ENCODE assay signal across 17 cellular contexts in the genomic region with DNA sequence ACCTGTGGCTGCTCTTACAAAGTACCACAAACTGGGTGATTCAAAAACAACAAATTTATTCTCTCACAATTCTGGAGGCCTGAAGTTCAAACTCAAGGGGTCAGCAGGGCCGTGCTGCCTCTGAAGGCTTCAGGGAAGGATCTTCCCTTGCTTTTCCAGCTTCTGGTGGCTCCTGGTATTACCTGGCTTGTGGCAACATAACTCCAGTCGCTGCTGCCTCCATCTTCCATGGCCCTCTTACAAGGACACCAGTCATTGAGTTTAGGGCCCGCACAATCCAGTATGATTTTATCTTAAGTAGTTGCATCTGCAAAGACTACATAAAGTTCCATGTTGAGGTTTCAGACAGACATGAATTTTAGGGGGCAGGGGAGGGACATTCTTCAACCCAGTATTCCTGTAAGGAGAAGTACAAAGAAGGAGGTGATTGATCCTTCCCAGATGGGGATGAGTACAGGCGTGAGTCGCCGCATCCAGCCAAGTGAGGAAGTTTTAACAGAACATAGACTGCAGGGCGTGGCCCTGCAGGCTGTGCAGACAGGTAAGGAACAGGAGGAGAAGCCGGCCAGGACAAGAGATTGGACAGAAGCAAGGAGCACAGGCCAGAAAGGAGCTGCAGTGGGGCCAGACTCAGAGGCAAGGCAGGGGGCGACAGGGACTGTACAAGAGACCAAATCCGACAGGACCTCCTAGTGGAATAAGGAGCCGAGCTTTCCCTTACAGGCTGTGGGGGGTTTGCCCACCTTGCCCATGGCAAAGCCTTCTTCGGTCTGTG. TPM values are rescaled to one million over a fixed set of nuclear protein-coding genes. Genes with fewer than 3 reads are reported as not detected.
A peak's percentile ranks its signal among the peaks of the same experiment; 100 is the strongest.
DNase-seq lines count a peak whose midpoint lies in the region; ATAC-seq, FAIRE-seq and TF ChIP-seq lines count a peak whose summit lies in the region.
"Had no signal": no experiment of that assay in that cellular context is flagged by ENCODE, and none has a peak within 500 bp of the region (broad histone marks: within the 10 kb centered on the region; RNA-seq: fewer than 3 reads in every experiment).

No MANE protein-coding gene starts in this region.

- intact Hi-C loops in CD8-positive, alpha-beta T cell (cut with DNase I, micrococcal nuclease) = no loop called here

- no peaks in the 10 kb centered on the region for H4K20me1 ChIP-seq in keratinocyte (ENCODE audit: control insufficient read depth, extremely low read depth, insufficient read depth, low read length)
- H4K20me1 ChIP-seq: BLaER1 had no signal

- H3K9me1 ChIP-seq in keratinocyte (ENCODE audit: control insufficient read depth, extremely low read depth, insufficient read depth, low read length) = no peaks in the 10 kb centered on the region

- POLR2A ChIA-PET in CD8-positive, alpha-beta T cell (lab: Charles Lee) = interaction anchor here (0.9 kb wide), 1 partner anchor 30 kb away, joined by 3 read pairs; no protein-coding TSS in a partner anchor

- peak overlapping the region; percentile 11 for H3K4me2 ChIP-seq in keratinocyte (ENCODE audit: control insufficient read depth, extremely low read depth, insufficient read depth, low read depth, low read length)
- H3K4me2 ChIP-seq: BLaER1 had no signal

- no peaks in the 10 kb centered on the region for H3K36me3 ChIP-seq in keratinocyte (ENCODE audit: control insufficient read depth in 2 of 2, extremely low read depth in 1 of 2, insufficient read depth in 2 of 2, low read length in 2 of 2)
- no peaks in the 10 kb centered on the region for H3K36me3 ChIP-seq in CD8-positive, alpha-beta T cell (ENCODE audit: insufficient read depth, low read length)

- CTCF ChIA-PET in CD8-positive, alpha-beta T cell (lab: Charles Lee) = interaction anchor here (1.2 kb wide), 1 partner anchor 11 kb away, joined by 4 read pairs; no protein-coding TSS in a partner anchor

- DNase-seq in DMS53 (lab: John Stamatoyannopoulos, UW) (peak; percentile 44), DMS53 treated with DMSO at 0.1 percent for 48 hours (lab: John Stamatoyannopoulos, UW; ENCODE audit: unreplicated experiment) (no peak), keratinocyte (ENCODE audit: low read depth, low spot score) (no peak), epidermal melanocyte (ENCODE audit: insufficient read length, low spot score) (no peak)
- no peak for DNase-seq in stimulated activated effector memory CD8-positive, alpha-beta T cell treated with anti-CD3 and anti-CD28 coated beads, Interleukin-12 subunit alpha, Interleukin-12 subunit beta, amount 100 ng/mL, for 72 hours (ENCODE audit: low spot score in 2 of 2)
- DNase-seq in CD8-positive, alpha-beta T cell = no peak
- DNase-seq: GOT3, Karpas-422, NCI-H1436, NCI-H2081 treated with DMSO at 0.1 percent for 48 hours, NCI-H345, NCI-H69 had no signal

- H3K27me3 Mint-ChIP-seq in activated T-helper 17 cell treated with anti-CD3 and anti-CD28 coated beads, Interleukin-2, amount 50 U/mL, for 72 hours = peaks cover 4% of the 10 kb centered on the region
- peaks cover 4% of the 10 kb centered on the region for H3K27me3 Mint-ChIP-seq in CD8-positive, alpha-beta T cell (ENCODE audit: low read depth)

- H3K4me3 ChIP-seq in keratinocyte (ENCODE audit: control insufficient read depth in 2 of 3, extremely low read depth in 1 of 3, insufficient read depth in 2 of 3, low read depth in 1 of 3, low read length in 3 of 3) = no peak overlapping the region
- no peak overlapping the region for H3K4me3 ChIP-seq in CD8-positive, alpha-beta T cell (ENCODE audit: low read depth, low read length)
- H3K4me3 ChIP-seq: BLaER1, SK-N-MC had no signal

- peaks cover 47% of the 10 kb centered on the region for H3K4me1 ChIP-seq in keratinocyte (ENCODE audit: control insufficient read depth, extremely low read depth, insufficient read depth, low read length)
- H3K4me1 ChIP-seq in CD8-positive, alpha-beta T cell (ENCODE audit: insufficient read depth, low read length) = no peaks in the 10 kb centered on the region

- peaks cover 12% of the 10 kb centered on the region for H3K4me1 Mint-ChIP-seq in activated T-helper 17 cell treated with anti-CD3 and anti-CD28 coated beads, Interleukin-2, amount 50 U/mL, for 72 hours
- H3K4me1 Mint-ChIP-seq in stimulated activated effector memory CD8-positive, alpha-beta T cell treated with anti-CD3 and anti-CD28 coated beads, Interleukin-12 subunit alpha, Interleukin-12 subunit beta, amount 100 ng/mL, for 72 hours = peaks cover 32% of the 10 kb centered on the region
- H3K4me1 Mint-ChIP-seq in CD8-positive, alpha-beta T cell (ENCODE audit: low read depth) = no peaks in the 10 kb centered on the region

- H3K4me3 Mint-ChIP-seq in activated T-helper 17 cell treated with anti-CD3 and anti-CD28 coated beads, Interleukin-2, amount 50 U/mL, for 72 hours = no peak overlapping the region
- no peak overlapping the region for H3K4me3 Mint-ChIP-seq in stimulated activated effector memory CD8-positive, alpha-beta T cell treated with anti-CD3 and anti-CD28 coated beads, Interleukin-12 subunit alpha, Interleukin-12 subunit beta, amount 100 ng/mL, for 72 hours
- no peak overlapping the region for H3K4me3 Mint-ChIP-seq in CD8-positive, alpha-beta T cell

- ATAC-seq in activated T-helper 17 cell treated with anti-CD3 and anti-CD28 coated beads, Interleukin-2, amount 50 U/mL, for 72 hours (replicated peaks) = no peak
- ATAC-seq in stimulated activated effector memory CD8-positive, alpha-beta T cell treated with anti-CD3 and anti-CD28 coated beads, Interleukin-12 subunit alpha, Interleukin-12 subunit beta, amount 100 ng/mL, for 72 hours = no peak
- ATAC-seq in HG02763 (IDR thresholded peaks at IDR 0.05; ENCODE audit: unreplicated experiment) = no peak
- ATAC-seq in CD8-positive, alpha-beta T cell = no peak

- H3K79me2 ChIP-seq in keratinocyte (ENCODE audit: control insufficient read depth, insufficient read depth, low read length) = no peaks in the 10 kb centered on the region

- no peaks in the 10 kb centered on the region for H3K36me3 Mint-ChIP-seq in activated T-helper 17 cell treated with anti-CD3 and anti-CD28 coated beads, Interleukin-2, amount 50 U/mL, for 72 hours (ENCODE audit: low read depth)
- H3K36me3 Mint-ChIP-seq in stimulated activated effector memory CD8-positive, alpha-beta T cell treated with anti-CD3 and anti-CD28 coated beads, Interleukin-12 subunit alpha, Interleukin-12 subunit beta, amount 100 ng/mL, for 72 hours = no peaks in the 10 kb centered on the region
- no peaks in the 10 kb centered on the region for H3K36me3 Mint-ChIP-seq in CD8-positive, alpha-beta T cell

- H3K9ac ChIP-seq in keratinocyte (ENCODE audit: control insufficient read depth, extremely low read depth, insufficient read depth, low read length) = no peak overlapping the region
- H3K9ac ChIP-seq: BLaER1 had no signal

- H3K27ac Mint-ChIP-seq in activated T-helper 17 cell treated with anti-CD3 and anti-CD28 coated beads, Interleukin-2, amount 50 U/mL, for 72 hours = peak overlapping the region; percentile 1
- H3K27ac Mint-ChIP-seq in stimulated activated effector memory CD8-positive, alpha-beta T cell treated with anti-CD3 and anti-CD28 coated beads, Interleukin-12 subunit alpha, Interleukin-12 subunit beta, amount 100 ng/mL, for 72 hours = peak overlapping the region; percentile 20
- H3K27ac Mint-ChIP-seq in CD8-positive, alpha-beta T cell = no peak overlapping the region

- H3K9me3 Mint-ChIP-seq in activated T-helper 17 cell treated with anti-CD3 and anti-CD28 coated beads, Interleukin-2, amount 50 U/mL, for 72 hours = no peaks in the 10 kb centered on the region
- H3K9me3 Mint-ChIP-seq in stimulated activated effector memory CD8-positive, alpha-beta T cell treated with anti-CD3 and anti-CD28 coated beads, Interleukin-12 subunit alpha, Interleukin-12 subunit beta, amount 100 ng/mL, for 72 hours = no peaks in the 10 kb centered on the region
- H3K9me3 Mint-ChIP-seq in CD8-positive, alpha-beta T cell = no peaks in the 10 kb centered on the region

- H3K27ac ChIP-seq in keratinocyte (ENCODE audit: control insufficient read depth, insufficient read depth, low read length) = peak overlapping the region; percentile 88
- H3K27ac ChIP-seq in CD8-positive, alpha-beta T cell (ENCODE audit: low read depth, low read length) = no peak overlapping the region
- H3K27ac ChIP-seq: 22Rv1, BLaER1, SK-N-MC had no signal

- no peaks in the 10 kb centered on the region for H3K9me3 ChIP-seq in keratinocyte (ENCODE audit: control insufficient read depth, low read depth, low read length)
- no peaks in the 10 kb centered on the region for H3K9me3 ChIP-seq in CD8-positive, alpha-beta T cell (ENCODE audit: low read length)
- H3K9me3 ChIP-seq: BLaER1 had no signal

- TF ChIP-seq CTCF in keratinocyte (optimal IDR thresholded peaks at IDR 0.05 in 1 of 3, IDR thresholded peaks at IDR 0.05 in 1 of 3, conservative IDR thresholded peaks at IDR 0.05 in 1 of 3; ENCODE audit: extremely low read depth in 1 of 3, insufficient read depth in 2 of 3, low read length in 3 of 3) = no peak
- no peak for TF ChIP-seq CTCF in CD8-positive, alpha-beta T cell (IDR thresholded peaks at IDR 0.05)

- peak; percentile 20 for FAIRE-seq in keratinocyte (lab: Jason Lieb, UNC)

- dilution Hi-C loops in keratinocyte (cut with MboI; ENCODE audit: extremely low pct_ligation_motif_present, low sequenced_read_pairs) = no loop called here

- H2AFZ ChIP-seq in keratinocyte (ENCODE audit: control insufficient read depth, low read length) = peak overlapping the region; percentile 46

- no peaks in the 10 kb centered on the region for H3K27me3 ChIP-seq in keratinocyte (ENCODE audit: control insufficient read depth, extremely low read depth, insufficient read depth, low read length)
- H3K27me3 ChIP-seq in CD8-positive, alpha-beta T cell (ENCODE audit: insufficient read depth, low read length) = no peaks in the 10 kb centered on the region
- H3K27me3 ChIP-seq: BLaER1 had no signal

RNA-seq across cellular contexts. Expression of a gene that starts 44.4 kb away (rescaled TPM):
- total RNA-seq in activated T-helper 17 cell treated with anti-CD3 and anti-CD28 coated beads, Interleukin-2, amount 50 U/mL, for 72 hours = 100 to 1,000 TPM; 365 to 482 TPM
- polyA plus RNA-seq in keratinocyte = 297 to 402 TPM (median 326 TPM) in 3 replicates
- polyA plus RNA-seq in keratinocyte (2011; ENCODE audit: low read depth) = 552 TPM
- 254 and 501 TPM in 2 replicates for polyA plus RNA-seq in keratinocyte (2011; cell fraction: cytosol; rRNA removed)
- 251 and 289 TPM in 2 replicates for polyA plus RNA-seq in keratinocyte (2011; cell fraction: nucleus; rRNA removed)
- 318 and 409 TPM in 2 replicates for polyA plus RNA-seq in keratinocyte (2012; ENCODE audit: low replicate concordance)
- polyA minus RNA-seq in keratinocyte = 283 to 517 TPM (median 357 TPM) in 3 replicates
- polyA minus RNA-seq in keratinocyte (2011; cell fraction: cytosol; rRNA and poly(A)+ RNA removed) = 315 TPM
- polyA minus RNA-seq in keratinocyte (2011; cell fraction: nucleus; rRNA and poly(A)+ RNA removed) = 128 and 247 TPM in 2 replicates
- total RNA-seq in CD8-positive, alpha-beta T cell = 100 to 1,000 TPM; 330 to 338 TPM
